ENCODE assay signal across 11 cellular contexts in the genomic region with DNA sequence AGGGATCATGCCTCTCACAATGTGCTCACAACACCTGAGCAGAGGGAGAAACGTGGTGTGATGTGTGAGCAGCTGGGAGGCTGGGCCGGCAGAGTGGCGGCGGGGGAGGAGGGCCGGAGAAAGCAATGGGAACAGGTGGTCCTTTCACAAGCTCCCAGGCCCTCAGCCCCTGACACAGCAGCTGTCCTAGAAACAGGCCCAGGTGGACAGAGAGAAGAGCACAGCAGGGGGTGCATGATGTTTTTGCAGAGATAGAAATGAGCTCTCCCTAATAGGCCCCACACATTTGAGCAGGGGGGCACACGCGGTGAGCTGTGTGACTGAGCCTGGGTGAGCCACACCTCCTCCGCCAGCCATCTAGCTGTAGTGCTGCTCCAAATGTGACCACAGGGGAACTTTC. TPM values are rescaled to one million over a fixed set of nuclear protein-coding genes. Genes with fewer than 3 reads are reported as not detected.
A peak's percentile ranks its signal among the peaks of the same experiment; 100 is the strongest.
DNase-seq lines count a peak whose midpoint lies in the region; ATAC-seq, FAIRE-seq and TF ChIP-seq lines count a peak whose summit lies in the region.
"Had no signal": no experiment of that assay in that cellular context is flagged by ENCODE, and none has a peak within 500 bp of the region (broad histone marks: within the 10 kb centered on the region; RNA-seq: fewer than 3 reads in every experiment).

No MANE protein-coding gene starts in this region.

- TF ChIP-seq POLR2A in GM12878 (IDR thresholded peaks at IDR 0.05; ENCODE audit: low read depth, low read length) (no peak), testis (IDR thresholded peaks at IDR 0.05) (no peak)

- TF ChIP-seq CTCF in GM12878 (IDR thresholded peaks at IDR 0.05 in 2 of 3, conservative IDR thresholded peaks at IDR 0.05 in 1 of 3; ENCODE audit: control insufficient read depth in 2 of 3, extremely low read depth in 1 of 3, insufficient read depth in 1 of 3, low read depth in 3 of 3, low read length in 3 of 3) (no peak), testis (IDR thresholded peaks at IDR 0.05) (no peak)

- FAIRE-seq in GM12878 (lab: Jason Lieb, UNC) = no peak
- FAIRE-seq: RCC 7860 had no signal

- H3K4me3 ChIP-seq in BLaER1 (no peak overlapping the region), GM12878 (no peak overlapping the region), testis (no peak overlapping the region)

- H4K20me1 ChIP-seq in BLaER1 (no peaks in the 10 kb centered on the region), GM12878 (ENCODE audit: control insufficient read depth, insufficient read depth) (no peaks in the 10 kb centered on the region)

- POLR2A ChIA-PET in GM12878 (lab: Charles Lee) = interaction anchor here (0.6 to 1.5 kb wide), 9 partner anchors 9 to 968 kb away, joined by 3 to 7 read pairs (median 4); no protein-coding TSS in a partner anchor

- H3K79me2 ChIP-seq in GM12878 (ENCODE audit: control insufficient read depth, insufficient read depth, low read length) = no peaks in the 10 kb centered on the region

- SMC1A ChIA-PET in GM12878 (lab: Charles Lee; ENCODE audit: uncharacterized antibody, unreplicated experiment) = interaction anchor here (0.6 to 19.4 kb wide), 7 partner anchors 9 to 171 kb away, joined by 3 to 238 read pairs (median 7); a partner anchor contains a TSS

- H3K36me3 ChIP-seq in BLaER1 (no peaks in the 10 kb centered on the region), GM12878 (ENCODE audit: control insufficient read depth in 2 of 2, insufficient read depth in 2 of 2, low read length in 1 of 2) (no peaks in the 10 kb centered on the region), testis (ENCODE audit: low read depth, missing control alignments) (no peaks in the 10 kb centered on the region)

- H3K4me1 ChIP-seq in BLaER1 (peaks cover 83% of the 10 kb centered on the region), GM12878 (ENCODE audit: control insufficient read depth, insufficient read depth, low read length) (peaks cover 62% of the 10 kb centered on the region), testis (peaks cover 8% of the 10 kb centered on the region)

- no peak overlapping the region; the same call in 1 of the 2 replicates for H3K27ac ChIP-seq in BLaER1
- H3K27ac ChIP-seq in GM12878 (ENCODE audit: control insufficient read depth, insufficient read depth) = no peak overlapping the region
- no peak overlapping the region for H3K27ac ChIP-seq in testis

- no peaks in the 10 kb centered on the region for H3K9me3 ChIP-seq in BLaER1
- no peaks in the 10 kb centered on the region for H3K9me3 ChIP-seq in GM12878 (replicated peaks; ENCODE audit: control insufficient read depth, insufficient read depth, low read length)
- no peaks in the 10 kb centered on the region for H3K9me3 ChIP-seq in testis

- intact Hi-C loops in GM12878 (cut with micrococcal nuclease; ENCODE audit: unreplicated experiment) = no loop called here
- intact Hi-C loops in testis (cut with DNase I; ENCODE audit: low total_unique reads) = no loop called here

- in situ Hi-C loops in GM12878 (cut with MboI) = no loop called here

- no peak overlapping the region for H3K9ac ChIP-seq in BLaER1
- H3K9ac ChIP-seq in GM12878 (ENCODE audit: control insufficient read depth, insufficient read depth, low read length) = no peak overlapping the region

- H3K27me3 ChIP-seq in BLaER1 (no peaks in the 10 kb centered on the region), GM12878 (replicated peaks in 1 of 2; ENCODE audit: control insufficient read depth in 2 of 2, insufficient read depth in 2 of 2, low read length in 1 of 2) (no peaks in the 10 kb centered on the region), testis (no peaks in the 10 kb centered on the region)

- RAD21 ChIA-PET in GM12878 (lab: Charles Lee; ENCODE audit: unreplicated experiment) = interaction anchor here (0.6 to 9.4 kb wide), 7 partner anchors 7 to 171 kb away, joined by 3 to 121 read pairs (median 4); a partner anchor contains a TSS

- H3K4me2 ChIP-seq in BLaER1 (peak overlapping the region; percentile 51), GM12878 (ENCODE audit: control insufficient read depth, insufficient read depth) (peak overlapping the region; percentile 45; the same call in 1 of the 2 replicates)

- no TSS peak for BruUV-seq in GM12878 (replicated peaks; lab: Mats Ljungman, UMichigan)

- DNase-seq in NCI-H1092 treated with DMSO at 0.1 percent for 48 hours (lab: John Stamatoyannopoulos, UW) (peak; percentile 99), NCI-H2227 (lab: John Stamatoyannopoulos, UW; ENCODE audit: unreplicated experiment) (peak; percentile 87), GM12878 (ENCODE audit: low read depth, low spot score) (no peak), testis (no peak), activated T-cell treated with anti-CD3 and anti-CD28 coated beads for 4 hours (no peak), foreskin melanocyte (no peak), D341Med (ENCODE audit: low spot score) (no peak)
- DNase-seq: mesenchymal stem cell, MV-4-11 had no signal

- CTCF ChIA-PET in GM12878 (lab: Yijun Ruan, JAX) = interaction anchor here (1.1 to 37.4 kb wide), 7 partner anchors 8 to 177 kb away, joined by 3 to 1888 read pairs (median 4); a partner anchor contains a TSS

- no peak for TF ChIP-seq RAD21 in GM12878 (IDR thresholded peaks at IDR 0.05; ENCODE audit: insufficient read depth, low read depth, low read length)

- WGBS in GM12878 (ENCODE audit: insufficient coverage, insufficient replicate concordance, low lambda C conversion rate, missing lambda C conversion rate) = 93% methylated on average over 8 of the region's 8 CpGs
- 91 to 93% methylated on average over 8 of the region's 8 CpGs for WGBS in testis, 2 donors

- ATAC-seq in GM12878 = no peak

- TF ChIP-seq EP300 in GM12878 (IDR thresholded peaks at IDR 0.05; ENCODE audit: borderline replicate concordance in 1 of 2, control insufficient read depth in 1 of 2, low read depth in 2 of 2, low read length in 2 of 2) = no peak

- H2AFZ ChIP-seq in GM12878 (ENCODE audit: control insufficient read depth, low read depth, low read length) = no peak overlapping the region

TF ChIP-seq in GM12878, 131 proteins besides CTCF, POLR2A, EP300 and RAD21:
- peak; percentile 35; the same call in 1 of the 2 replicates for TF ChIP-seq TCF12 (IDR thresholded peaks at IDR 0.05; ENCODE audit: low read depth, low read length)
- TF ChIP-seq RUNX3 (IDR thresholded peaks at IDR 0.05; ENCODE audit: low read length) = no peak

RNA-seq across cellular contexts. Expression of a gene that starts 7.6 kb away (rescaled TPM):
- total RNA-seq in GM12878 (2013; cell fraction: nucleolus; rRNA removed) = 15.1 and 16.7 TPM in 2 replicates
- total RNA-seq in GM12878 (2014; rRNA removed) = 44.0 and 45.1 TPM in 2 replicates
- total RNA-seq in GM12878 (2014; rRNA removed; fragmentation: Illumina TruSeq; extraction: Trizol) = 37.0 and 37.6 TPM in 2 replicates
- 54.9 and 57.1 TPM in 2 replicates for total RNA-seq in GM12878 (2021)
- 17.7 TPM for polyA plus RNA-seq in GM12878 (2011; ENCODE audit: low read depth)
- 31.5 and 43.9 TPM in 2 replicates for polyA plus RNA-seq in GM12878 (2011; rRNA removed)
- polyA plus RNA-seq in GM12878 (2011; cell fraction: cytosol; rRNA removed) = 37.2 and 37.8 TPM in 2 replicates
- 55.0 and 57.1 TPM in 2 replicates for polyA plus RNA-seq in GM12878 (2011; cell fraction: nucleus; rRNA removed)
- 21.8 and 28.2 TPM in 2 replicates for polyA plus RNA-seq in GM12878 (2012)
- 37.4 and 44.1 TPM in 2 replicates for polyA plus RNA-seq in GM12878 (2014; fragmentation: Illumina TruSeq; extraction: Trizol)
- polyA plus RNA-seq in GM12878 (2014; fragmentation: Nextera tagmentation; extraction: Ambion mirVana) = 10 to 100 TPM; 16.4 to 18.5 TPM
- polyA plus RNA-seq in GM12878 (2014; rRNA removed) = 48.5 and 55.6 TPM in 2 replicates
- 10 to 100 TPM; 50.3 to 58.2 TPM for polyA plus RNA-seq in GM12878 (2016; fragmentation: Nextera tagmentation; extraction: Ambion mirVana)
- polyA minus RNA-seq in GM12878 (2011; rRNA and poly(A)+ RNA removed) = 18.3 and 24.9 TPM in 2 replicates
- 15.9 and 17.0 TPM in 2 replicates for polyA minus RNA-seq in GM12878 (2011; cell fraction: cytosol; rRNA and poly(A)+ RNA removed)
- 18.9 and 23.7 TPM in 2 replicates for polyA minus RNA-seq in GM12878 (2011; cell fraction: nucleus; rRNA and poly(A)+ RNA removed)
- 1 to 10 TPM in 1 of 2 donors, under 1 TPM in 1; 0.93 to 1.3 TPM for total RNA-seq in testis
- 3.2 TPM for polyA plus RNA-seq in testis (ENCODE audit: insufficient read depth, low read depth, low replicate concordance)

RNA-seq across cellular contexts. Expression of a gene that starts 22.7 kb away (rescaled TPM):
- 30.0 and 32.5 TPM in 2 replicates for total RNA-seq in GM12878 (2013; cell fraction: nucleolus; rRNA removed)
- 4.3 and 5.4 TPM in 2 replicates for total RNA-seq in GM12878 (2014; rRNA removed)
- total RNA-seq in GM12878 (2014; rRNA removed; fragmentation: Illumina TruSeq; extraction: Trizol) = 6.4 and 7.0 TPM in 2 replicates
- total RNA-seq in GM12878 (2021) = 4.4 TPM in 2 replicates
- polyA plus RNA-seq in GM12878 (2011; ENCODE audit: low read depth) = 2.4 TPM
- 10.8 and 14.4 TPM in 2 replicates for polyA plus RNA-seq in GM12878 (2011; rRNA removed)
- polyA plus RNA-seq in GM12878 (2011; cell fraction: cytosol; rRNA removed) = 5.1 and 5.6 TPM in 2 replicates
- 14.1 and 17.4 TPM in 2 replicates for polyA plus RNA-seq in GM12878 (2011; cell fraction: nucleus; rRNA removed)
- 2.9 and 5.4 TPM in 2 replicates for polyA plus RNA-seq in GM12878 (2012)
- 6.0 and 8.3 TPM in 2 replicates for polyA plus RNA-seq in GM12878 (2014; fragmentation: Illumina TruSeq; extraction: Trizol)
- polyA plus RNA-seq in GM12878 (2014; fragmentation: Nextera tagmentation; extraction: Ambion mirVana) = 1 to 10 TPM; 3.0 to 3.7 TPM
- polyA plus RNA-seq in GM12878 (2014; rRNA removed) = 4.0 and 4.7 TPM in 2 replicates
- 1 to 10 TPM; 5.3 to 6.0 TPM for polyA plus RNA-seq in GM12878 (2016; fragmentation: Nextera tagmentation; extraction: Ambion mirVana)
- 10.1 and 11.4 TPM in 2 replicates for polyA minus RNA-seq in GM12878 (2011; rRNA and poly(A)+ RNA removed)
- 2.5 and 3.2 TPM in 2 replicates for polyA minus RNA-seq in GM12878 (2011; cell fraction: cytosol; rRNA and poly(A)+ RNA removed)
- polyA minus RNA-seq in GM12878 (2011; cell fraction: nucleus; rRNA and poly(A)+ RNA removed) = 8.0 and 8.3 TPM in 2 replicates
- total RNA-seq in testis = 1 to 10 TPM; 5.4 to 7.5 TPM
- 4.7 TPM for polyA plus RNA-seq in testis (ENCODE audit: insufficient read depth, low read depth, low replicate concordance)

Comparison
In these comparisons a context has a peak if more than half of its experiments do, and no peak if none do; other contexts are left out.
1. DNase-seq: peak in NCI-H1092 treated with DMSO at 0.1 percent for 48 hours (single experiment) and NCI-H2227 (single experiment); none in GM12878 (single experiment), testis (single experiment), activated T-cell treated with anti-CD3 and anti-CD28 coated beads for 4 hours (single experiment), foreskin melanocyte (single experiment) and D341Med (single experiment).
2. RNA of a gene that starts 7.6 kb away (total RNA-seq): 15.1 to 57.1 TPM in GM12878; 0.93 to 1.3 TPM in testis; every median in the first group is over 4 times any median in the second.